2 cellular contexts compared by ENCODE assay signal in genomic region chr16:3119701-3120408, GRCh38.
TF ChIP-seq lines count a peak whose summit lies in the region.

No MANE protein-coding gene starts in this region.

TF ChIP-seq in WTC11, 78 proteins besides CTCF, POLR2A, EP300 and RAD21:
- TF ChIP-seq NFE2L1 (CRISPR knock-in tag; IDR thresholded peaks at IDR 0.05) (no peak), ZNF423 (CRISPR knock-in tag; IDR thresholded peaks at IDR 0.05) (no peak), TEAD1 (CRISPR knock-in tag; IDR thresholded peaks at IDR 0.05) (no peak), IRF2 (CRISPR knock-in tag; IDR thresholded peaks at IDR 0.05; ENCODE audit: borderline replicate concordance, low read depth) (no peak), CREM (CRISPR knock-in tag; IDR thresholded peaks at IDR 0.05) (no peak), E2F1 (CRISPR knock-in tag; IDR thresholded peaks at IDR 0.05) (no peak), MXD4 (CRISPR knock-in tag; IDR thresholded peaks at IDR 0.05; ENCODE audit: borderline replicate concordance) (no peak), PRDM15 (CRISPR knock-in tag; IDR thresholded peaks at IDR 0.05) (no peak), ZNF532 (CRISPR knock-in tag; IDR thresholded peaks at IDR 0.05; ENCODE audit: borderline replicate concordance) (no peak), STAT6 (CRISPR knock-in tag; conservative IDR thresholded peaks at IDR 0.05; ENCODE audit: low read depth) (no peak), CREB1 (CRISPR knock-in tag; IDR thresholded peaks at IDR 0.05) (no peak), GTF2I (CRISPR knock-in tag; conservative IDR thresholded peaks at IDR 0.05) (no peak)
TF ChIP-seq in WTC11: peak in this region for 0.

TF ChIP-seq in HepG2, 621 proteins besides CTCF, POLR2A, EP300 and RAD21:
- peak; percentile 57 for TF ChIP-seq RBFOX2 (IDR thresholded peaks at IDR 0.05; ENCODE audit: low read depth, low read length)
- TF ChIP-seq MTA1 (CRISPR knock-in tag; IDR thresholded peaks at IDR 0.05; ENCODE audit: borderline replicate concordance) = peak; percentile 33; the same call in 1 of the 2 replicates
- TF ChIP-seq GZF1 (CRISPR knock-in tag; IDR thresholded peaks at IDR 0.05) = no peak
